ENCODE assay signal across 25 cellular contexts in genomic region chr13:37417042-37417441, GRCh38.
DNase-seq lines count a peak whose midpoint lies in the region; ATAC-seq, FAIRE-seq and TF ChIP-seq lines count a peak whose summit lies in the region.
"Had no signal": no experiment of that assay in that cellular context is flagged by ENCODE, and none has a peak within 500 bp of the region (broad histone marks: within the 10 kb centered on the region; RNA-seq: fewer than 3 reads in every experiment).

No MANE protein-coding gene starts in this region.

- H3K9me3 ChIP-seq in RWPE2 (ENCODE audit: severe bottlenecking) (no peaks in the 10 kb centered on the region), BE2C (no peaks in the 10 kb centered on the region)
- H3K9me3 ChIP-seq: A549, BLaER1, SJSA1 had no signal

- no peak for TF ChIP-seq POLR2A in GM12892 (IDR thresholded peaks at IDR 0.05; ENCODE audit: low read depth, low read length)

- no peak overlapping the region for H3K4me3 Mint-ChIP-seq in activated CD8-positive, alpha-beta T cell treated with anti-CD3 and anti-CD28 coated beads for 36 hours
- H3K4me3 Mint-ChIP-seq: CD4-positive, alpha-beta T cell had no signal

- no peaks in the 10 kb centered on the region for H3K27me3 ChIP-seq in RWPE2 (ENCODE audit: insufficient read depth, poor library complexity, severe bottlenecking)
- H3K27me3 ChIP-seq in BE2C = no peaks in the 10 kb centered on the region
- H3K27me3 ChIP-seq: BLaER1, SJSA1 had no signal

- FAIRE-seq in GM12892 (lab: Jason Lieb, UNC) = no peak
- FAIRE-seq: A549, GM12878, H54, K562, RCC 7860 had no signal

- no peak for TF ChIP-seq CTCF in RWPE2 (IDR thresholded peaks at IDR 0.05; ENCODE audit: poor library complexity, severe bottlenecking)
- no peak for TF ChIP-seq CTCF in epithelial cell of esophagus (IDR thresholded peaks at IDR 0.05; ENCODE audit: insufficient read depth, low read depth, low read length, missing control alignments)
- no peak for TF ChIP-seq CTCF in activated CD8-positive, alpha-beta T cell treated with anti-CD3 and anti-CD28 coated beads for 36 hours (IDR thresholded peaks at IDR 0.05)
- TF ChIP-seq CTCF in BE2C (IDR thresholded peaks at IDR 0.05; ENCODE audit: low read depth, low read length) = no peak

- no peaks in the 10 kb centered on the region for H3K4me1 ChIP-seq in RWPE2 (ENCODE audit: insufficient read depth, poor library complexity, severe bottlenecking)
- no peaks in the 10 kb centered on the region for H3K4me1 ChIP-seq in BE2C
- H3K4me1 ChIP-seq: A549, BLaER1, SJSA1 had no signal

- DNase-seq in ELR (ENCODE audit: low read depth) (peak; percentile 47), RWPE2 (ENCODE audit: low spot score) (no peak), epithelial cell of esophagus (ENCODE audit: low read depth) (peak; percentile 39), lung microvascular endothelial cell (ENCODE audit: low read depth in 2 of 2) (peak; percentile 31 to 88), GDM1 (lab: John Stamatoyannopoulos, UW) (no peak), GM12892 (ENCODE audit: insufficient read length) (no peak), BE2C (no peak)
- no peak for DNase-seq in activated CD8-positive, alpha-beta T cell treated with anti-CD3 and anti-CD28 coated beads for 36 hours
- DNase-seq: CD4-positive, alpha-beta T cell; COR-L47; DMS79; NCI-H1092; NCI-H1436; NCI-H187 treated with DMSO at 0.1 percent for 48 hours; NCI-H2227 treated with DMSO at 0.1 percent for 48 hours; NCI-H510A treated with DMSO at 0.1 percent for 48 hours; NCI-H82 had no signal

- no peaks in the 10 kb centered on the region for H3K27me3 Mint-ChIP-seq in activated CD8-positive, alpha-beta T cell treated with anti-CD3 and anti-CD28 coated beads for 36 hours
- H3K27me3 Mint-ChIP-seq: CD4-positive, alpha-beta T cell had no signal

- peak; percentile 33; the same call in 2 of the 3 replicates for ATAC-seq in RWPE2 (ENCODE audit: low read depth)
- ATAC-seq in activated CD8-positive, alpha-beta T cell treated with anti-CD3 and anti-CD28 coated beads for 36 hours = no peak
- ATAC-seq: A549, GM12878, K562, Right ventricle myocardium inferior had no signal

- H3K9me3 Mint-ChIP-seq in activated CD8-positive, alpha-beta T cell treated with anti-CD3 and anti-CD28 coated beads for 36 hours = no peaks in the 10 kb centered on the region

- H3K36me3 ChIP-seq in RWPE2 (ENCODE audit: low read depth) = no peaks in the 10 kb centered on the region
- no peaks in the 10 kb centered on the region for H3K36me3 ChIP-seq in BE2C
- H3K36me3 ChIP-seq: BLaER1, SJSA1 had no signal

- H3K36me3 Mint-ChIP-seq in activated CD8-positive, alpha-beta T cell treated with anti-CD3 and anti-CD28 coated beads for 36 hours (ENCODE audit: low read depth) = no peaks in the 10 kb centered on the region

- H3K27ac Mint-ChIP-seq in activated CD8-positive, alpha-beta T cell treated with anti-CD3 and anti-CD28 coated beads for 36 hours = no peak overlapping the region
- H3K27ac Mint-ChIP-seq: CD4-positive, alpha-beta T cell had no signal

- intact Hi-C loops in activated CD8-positive, alpha-beta T cell treated with anti-CD3 and anti-CD28 coated beads for 36 hours (cut with micrococcal nuclease) = no loop called here

- H3K27ac ChIP-seq in RWPE2 (ENCODE audit: poor library complexity, severe bottlenecking) = no peak overlapping the region
- H3K27ac ChIP-seq: A549, BLaER1, SJSA1 had no signal

- CTCF ChIA-PET in activated CD8-positive, alpha-beta T cell treated with anti-CD3 and anti-CD28 coated beads for 36 hours (lab: Charles Lee) = no interaction called here

- H3K4me3 ChIP-seq in RWPE2 (ENCODE audit: severe bottlenecking) (no peak overlapping the region), epithelial cell of esophagus (ENCODE audit: low read length) (no peak overlapping the region), BE2C (ENCODE audit: low read depth, low read length) (no peak overlapping the region)
- H3K4me3 ChIP-seq: A549, BLaER1, GM12878, K562, SJSA1 had no signal

- H3K4me1 Mint-ChIP-seq in activated CD8-positive, alpha-beta T cell treated with anti-CD3 and anti-CD28 coated beads for 36 hours (ENCODE audit: low read depth) = no peaks in the 10 kb centered on the region

- POLR2A ChIA-PET in activated CD8-positive, alpha-beta T cell treated with anti-CD3 and anti-CD28 coated beads for 36 hours (lab: Charles Lee) = no interaction called here

Comparison
In these comparisons a context has a peak if more than half of its experiments do, and no peak if none do; other contexts are left out.
1. DNase-seq: peak in ELR (single experiment), epithelial cell of esophagus (single experiment) and lung microvascular endothelial cell (2 of 2); none in RWPE2 (single experiment), GDM1 (single experiment), GM12892 (single experiment), activated CD8-positive, alpha-beta T cell treated with anti-CD3 and anti-CD28 coated beads for 36 hours (single experiment) and BE2C (single experiment).